ENCODE assay signal across 14 cellular contexts in genomic region chr1:159953866-159954515, GRCh38. TPM values are rescaled to one million over a fixed set of nuclear protein-coding genes. Genes with fewer than 3 reads are reported as not detected.
DNase-seq lines count a peak whose midpoint lies in the region; ATAC-seq, FAIRE-seq and TF ChIP-seq lines count a peak whose summit lies in the region.
"Had no signal": no experiment of that assay in that cellular context is flagged by ENCODE, and none has a peak within 500 bp of the region (broad histone marks: within the 10 kb centered on the region; RNA-seq: fewer than 3 reads in every experiment).

Gene SLAMF9, minus strand, starts transcription at chr1:159954237. Its CDS starts 100 bp downstream, at chr1:159954137.

- H3K36me3 ChIP-seq in kidney (ENCODE audit: control insufficient read depth in 1 of 2, insufficient read depth in 2 of 2, low read length in 2 of 2) = no peaks in the 10 kb centered on the region
- H3K36me3 ChIP-seq: sigmoid colon had no signal

- peaks cover 13% of the 10 kb centered on the region for H3K4me1 Mint-ChIP-seq in T-helper 17 cell

- no peak within 1 kb of the TSS for H3K4me3 Mint-ChIP-seq in T-helper 17 cell
- H3K4me3 Mint-ChIP-seq: type B pancreatic cell had no signal

- peak in 1 of 2 experiments; percentile 18 for DNase-seq in A549 (ENCODE audit: low read depth in 1 of 2, low spot score in 1 of 2)
- peak; percentile 15 for DNase-seq in HS-5 (ENCODE audit: low read depth)
- no peak for DNase-seq in T-helper 17 cell
- DNase-seq in fibroblast of pulmonary artery (ENCODE audit: low read depth) = peak; percentile 48
- DNase-seq in NCI-H1930 (lab: John Stamatoyannopoulos, UW) = no peak
- DNase-seq in effector CD8-positive, alpha-beta T cell (lab: John Stamatoyannopoulos, UW) = no peak
- DNase-seq in kidney = no peak
- DNase-seq: activated T-cell treated with anti-CD3 and anti-CD28 coated beads, Interleukin-2, amount 50 U/mL, for 1 hour; NCI-H1694 treated with DMSO at 0.1 percent for 48 hours; sigmoid colon had no signal

- no peak within 1 kb of the TSS for H3K27ac Mint-ChIP-seq in T-helper 17 cell
- H3K27ac Mint-ChIP-seq: type B pancreatic cell had no signal

- H3K9me3 ChIP-seq in A549 (no peaks in the 10 kb centered on the region), T-helper 17 cell (ENCODE audit: control insufficient read depth, low read length, poor library complexity, severe bottlenecking) (no peaks in the 10 kb centered on the region), kidney (ENCODE audit: control insufficient read depth in 1 of 2, low read length in 2 of 2) (no peaks in the 10 kb centered on the region)
- H3K9me3 ChIP-seq: sigmoid colon had no signal

- H3K4me3 ChIP-seq in A549 (no peak within 1 kb of the TSS), fibroblast of pulmonary artery (replicated peaks; ENCODE audit: low read depth, low read length) (no peak within 1 kb of the TSS), kidney (ENCODE audit: low read length in 2 of 2) (no peak within 1 kb of the TSS)
- H3K4me3 ChIP-seq: sigmoid colon had no signal

- no peak for TF ChIP-seq RAD21 in A549 (conservative IDR thresholded peaks at IDR 0.05 in 1 of 2, IDR thresholded peaks at IDR 0.05 in 1 of 2)

- H3K4me2 ChIP-seq in A549 = 0 out of 3 replicates have a peak within 1 kb of the TSS, but pooled peaks have one; percentile 21

- peaks cover 76% of the 10 kb centered on the region for H3K27me3 Mint-ChIP-seq in T-helper 17 cell

- H3K4me1 ChIP-seq in A549 = peaks cover 5% of the 10 kb centered on the region; the same call in 1 of the 3 replicates
- peaks cover 0 to 4% of the 10 kb centered on the region in 2 donors for H3K4me1 ChIP-seq in kidney (ENCODE audit: control insufficient read depth in 1 of 2, insufficient read depth in 1 of 2, low read depth in 1 of 2, low read length in 2 of 2)

- FAIRE-seq in A549 (lab: Jason Lieb, UNC) = no peak
- no peak for FAIRE-seq in kidney (lab: Jason Lieb, UNC)
- FAIRE-seq: endothelial cell of umbilical vein had no signal

- intact Hi-C loops in kidney (cut with DNase I) = no loop called here

- CTCF ChIA-PET in A549 (lab: Yijun Ruan, JAX) = interaction anchor here (1.1 to 12.9 kb wide), 4 partner anchors 8 to 62 kb away, joined by 4 to 124 read pairs (median 12); partner anchors contain the start of gene IGSF9

- peak; percentile 48 to 79; a peak in 5 of 6 replicates for ATAC-seq in A549
- ATAC-seq in T-helper 17 cell = peak; percentile 53
- no peak for ATAC-seq in GM18861 (IDR thresholded peaks at IDR 0.05; ENCODE audit: unreplicated experiment)

- WGBS in A549 (ENCODE audit: missing lambda C conversion rate) = 32% methylated on average over 8 of the region's 8 CpGs

- no peak within 1 kb of the TSS for H3K9ac ChIP-seq in kidney (ENCODE audit: low read length in 2 of 2)

- peaks cover 15% of the 10 kb centered on the region for H3K36me3 Mint-ChIP-seq in T-helper 17 cell (ENCODE audit: low read depth)
- H3K36me3 Mint-ChIP-seq: type B pancreatic cell had no signal

- H3K27ac ChIP-seq in A549 = no peak within 1 kb of the TSS
- no peak within 1 kb of the TSS for H3K27ac ChIP-seq in kidney (ENCODE audit: low read depth in 2 of 2, low read length in 2 of 2)
- H3K27ac ChIP-seq: sigmoid colon had no signal

- POLR2A ChIA-PET in A549 (lab: Yijun Ruan, JAX) = no interaction called here

- no peak for TF ChIP-seq EP300 in A549 (IDR thresholded peaks at IDR 0.05)

- TF ChIP-seq POLR2A in A549 (IDR thresholded peaks at IDR 0.05; ENCODE audit: low read length) = no peak; the same call in 1 of the 2 replicates

- TF ChIP-seq CTCF in A549 (IDR thresholded peaks at IDR 0.05) = no peak
- no peak for TF ChIP-seq CTCF in fibroblast of pulmonary artery (IDR thresholded peaks at IDR 0.05; ENCODE audit: low read length, missing control alignments)
- TF ChIP-seq CTCF in kidney (IDR thresholded peaks at IDR 0.05; ENCODE audit: borderline replicate concordance, extremely low read depth, insufficient read depth) = no peak

TF ChIP-seq in A549, 52 proteins besides CTCF, POLR2A, EP300 and RAD21:
- no peak for TF ChIP-seq ZC3H11A (IDR thresholded peaks at IDR 0.05)
- TF ChIP-seq KDM1A (IDR thresholded peaks at IDR 0.05; ENCODE audit: low read depth) = no peak
- TF ChIP-seq HDAC2 (IDR thresholded peaks at IDR 0.05) = no peak
- TF ChIP-seq HEYL (CRISPR knock-in tag; IDR thresholded peaks at IDR 0.05) = no peak
- no peak for TF ChIP-seq E2F6 (IDR thresholded peaks at IDR 0.05; ENCODE audit: borderline replicate concordance, low read depth)
- no peak for TF ChIP-seq REST (IDR thresholded peaks at IDR 0.05)
- no peak for TF ChIP-seq ZSCAN20 (CRISPR knock-in tag; IDR thresholded peaks at IDR 0.05)
- TF ChIP-seq POLR2AphosphoS2 (conservative IDR thresholded peaks at IDR 0.05; ENCODE audit: low read length) = no peak
- no peak for TF ChIP-seq CHD2 (IDR thresholded peaks at IDR 0.05; ENCODE audit: low read length, partially characterized antibody)
- no peak for TF ChIP-seq ESRRA (IDR thresholded peaks at IDR 0.05; ENCODE audit: borderline replicate concordance, low read length)
- TF ChIP-seq FOSL2 (IDR thresholded peaks at IDR 0.05) = no peak
- no peak for TF ChIP-seq FOSL2 (CRISPR knock-in tag; IDR thresholded peaks at IDR 0.05)
- TF ChIP-seq NPAS2 (CRISPR knock-in tag; IDR thresholded peaks at IDR 0.05; ENCODE audit: borderline replicate concordance) = no peak
- no peak for TF ChIP-seq HOXB13 (CRISPR knock-in tag; IDR thresholded peaks at IDR 0.05; ENCODE audit: low read depth)
- TF ChIP-seq TFCP2L1 (CRISPR knock-in tag; IDR thresholded peaks at IDR 0.05) = no peak
- no peak for TF ChIP-seq MAFK (IDR thresholded peaks at IDR 0.05; ENCODE audit: partially characterized antibody)
- no peak for TF ChIP-seq SMC3 (IDR thresholded peaks at IDR 0.05)
TF ChIP-seq in A549: peak in this region for 0.

RNA-seq across cellular contexts. Expression of gene SLAMF9, which starts in this region (rescaled TPM):
- polyA plus RNA-seq in A549 (2011; rRNA removed) (0.21 and 0.25 TPM in 2 replicates), A549 (2017; fragmentation: RNase III; extraction: RNeasy Plus Mini Kit Qiagen cat#74134 plus additional on column Dnase treatment) (0.16 to 0.28 TPM (median 0.22 TPM) in 3 replicates), kidney (ENCODE audit: insufficient read depth, low read depth, low replicate concordance) (not detected)
- 0.08 and 0.14 TPM in 2 replicates for polyA plus RNA-seq in A549 (2012; cell fraction: cytosol; rRNA removed)
- polyA plus RNA-seq in A549 (2012; cell fraction: nucleus; rRNA removed) = 0.08 and 0.27 TPM in 2 replicates
- 0.54 and 0.78 TPM in 2 replicates for polyA minus RNA-seq in A549 (2011; rRNA and poly(A)+ RNA removed)
- total RNA-seq in T-helper 17 cell (not detected), kidney (not detected)
- total RNA-seq: endothelial cell of umbilical vein, sigmoid colon had no signal
- polyA plus RNA-seq: BJ, endothelial cell of umbilical vein had no signal

Comparison
In these comparisons a context has a peak if more than half of its experiments do, and no peak if none do; other contexts are left out.
1. Peak in ATAC-seq and H3K4me2 ChIP-seq in A549; RNA of the gene not detected or under 1 TPM.
2. Peak in ATAC-seq in T-helper 17 cell; RNA of the gene not detected or under 1 TPM.
3. DNase-seq: peak in HS-5 (single experiment) and fibroblast of pulmonary artery (single experiment); none in T-helper 17 cell (0 of 3), NCI-H1930 (0 of 2), effector CD8-positive, alpha-beta T cell (single experiment) and kidney (single experiment).